In the genomic region with DNA sequence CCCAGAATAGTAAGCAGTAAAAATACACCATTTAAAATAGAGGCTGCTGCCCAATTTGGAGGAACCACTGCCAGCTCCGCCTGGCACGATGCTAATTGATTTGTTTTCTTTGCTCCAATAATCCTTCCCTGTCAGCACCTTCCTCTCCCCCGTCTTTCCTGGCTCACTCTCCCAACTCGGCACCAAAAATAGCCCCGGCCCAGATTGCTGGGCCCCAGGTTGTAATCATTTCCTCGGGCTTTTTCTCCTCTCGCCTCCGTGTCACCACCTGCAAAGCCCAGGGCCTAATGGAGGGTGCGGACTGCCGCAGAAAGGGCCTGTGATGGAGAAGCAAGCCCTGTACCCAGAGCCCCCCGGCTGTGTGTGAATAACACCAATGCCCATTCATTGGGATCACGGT, we compare ENCODE assay signal across 21 cellular contexts.
A peak's percentile ranks its signal among the peaks of the same experiment; 100 is the strongest.
DNase-seq lines count a peak whose midpoint lies in the region; ATAC-seq, FAIRE-seq and TF ChIP-seq lines count a peak whose summit lies in the region.
"Had no signal": no experiment of that assay in that cellular context is flagged by ENCODE, and none has a peak within 500 bp of the region (broad histone marks: within the 10 kb centered on the region; RNA-seq: fewer than 3 reads in every experiment).

No MANE protein-coding gene starts in this region.

- no peak for TF ChIP-seq CTCF in astrocyte (IDR thresholded peaks at IDR 0.05; ENCODE audit: insufficient read depth, low read depth, low read length)

- peaks cover 41% of the 10 kb centered on the region for H3K4me1 ChIP-seq in astrocyte (ENCODE audit: insufficient read depth, low read length)

- H3K9ac ChIP-seq in astrocyte (ENCODE audit: low read length) = no peak overlapping the region

- H3K27ac Mint-ChIP-seq in astrocyte (ENCODE audit: unreplicated experiment) (no peak overlapping the region), immature natural killer cell (peak overlapping the region in 1 of 6 donors; percentile 43)

- H3K27me3 ChIP-seq in astrocyte (ENCODE audit: insufficient read depth, low read length) = no peaks in the 10 kb centered on the region
- H3K27me3 ChIP-seq: MG63 had no signal

- in situ Hi-C loops in G401 (cut with HindIII; ENCODE audit: low sequenced_read_pairs) = no loop called here

- H3K4me1 Mint-ChIP-seq in astrocyte (ENCODE audit: low read depth, unreplicated experiment) = peaks cover 19% of the 10 kb centered on the region
- H3K4me1 Mint-ChIP-seq in immature natural killer cell = peaks cover 28 to 30% of the 10 kb centered on the region in 2 donors

- H3K36me3 ChIP-seq in astrocyte (ENCODE audit: insufficient read depth, low read length) = no peaks in the 10 kb centered on the region
- H3K36me3 ChIP-seq: MG63 had no signal

- no peak for FAIRE-seq in astrocyte (lab: Jason Lieb, UNC)
- no peak for FAIRE-seq in HTR-8/SVneo (lab: Jason Lieb, UNC)
- FAIRE-seq: HepG2, K562 had no signal

- H3K27ac ChIP-seq in astrocyte (ENCODE audit: low read depth, low read length) = no peak overlapping the region
- H3K27ac ChIP-seq: C4-2B, SK-N-MC had no signal

- H3K36me3 Mint-ChIP-seq in astrocyte (ENCODE audit: low read depth, unreplicated experiment) (no peaks in the 10 kb centered on the region), immature natural killer cell (no peaks in the 10 kb centered on the region)

- H3K4me3 Mint-ChIP-seq in astrocyte (ENCODE audit: unreplicated experiment) (no peak overlapping the region), immature natural killer cell (no peak overlapping the region)

- intact Hi-C loops in left cardiac atrium (cut with DNase I) = no loop called here

- H3K27me3 Mint-ChIP-seq in astrocyte (ENCODE audit: low read depth, unreplicated experiment) (peaks cover 44% of the 10 kb centered on the region), immature natural killer cell (ENCODE audit: low read depth in 3 of 3) (peaks cover 3 to 11% (median 8%) of the 10 kb centered on the region in 3 donors)

- H3K9me3 Mint-ChIP-seq in astrocyte (ENCODE audit: unreplicated experiment) = peaks cover 9% of the 10 kb centered on the region
- H3K9me3 Mint-ChIP-seq in immature natural killer cell = peaks cover 0 to 5% (median 0%) of the 10 kb centered on the region in 6 donors

- DNase-seq in NCI-H2171 treated with DMSO at 0.1 percent for 48 hours (lab: John Stamatoyannopoulos, UW) (peak; percentile 0), NCI-H2171 (lab: John Stamatoyannopoulos, UW) (no peak), G401 (ENCODE audit: low spot score) (peak; percentile 97), astrocyte (ENCODE audit: low read depth) (no peak), left cardiac atrium (no peak), HTR-8/SVneo (ENCODE audit: insufficient read length, low spot score) (no peak), NCI-H1417 (lab: John Stamatoyannopoulos, UW) (no peak), immature natural killer cell (no peak)
- DNase-seq: EL, MG63, NCI-H1417 treated with DMSO at 0.1 percent for 48 hours, NCI-H2029, NCI-H345, NCI-H526, PC-3, SHP77 treated with DMSO at 0.1 percent for 48 hours, SW 1271 had no signal

- H3K4me2 ChIP-seq in astrocyte (ENCODE audit: low read length) = peak overlapping the region; percentile 85

- no peaks in the 10 kb centered on the region for H3K9me3 ChIP-seq in astrocyte (ENCODE audit: insufficient read depth, low read depth, low read length)
- H3K9me3 ChIP-seq: MG63 had no signal

- ATAC-seq in left cardiac atrium = peak; percentile 24 to 59
- ATAC-seq: HepG2, K562, PC-3 had no signal

- no peak overlapping the region for H3K4me3 ChIP-seq in astrocyte (ENCODE audit: insufficient read depth, low read depth, low read length)
- H3K4me3 ChIP-seq: K562, MG63, SK-N-MC had no signal

- H4K20me1 ChIP-seq in astrocyte (ENCODE audit: insufficient read depth, low read length) = no peaks in the 10 kb centered on the region

- no peaks in the 10 kb centered on the region for H3K79me2 ChIP-seq in astrocyte (ENCODE audit: insufficient read depth, low read length)

- H2AFZ ChIP-seq in astrocyte (ENCODE audit: low read depth, low read length) = no peak overlapping the region

Comparison
In these comparisons a context has a peak if more than half of its experiments do, and no peak if none do; other contexts are left out.
1. DNase-seq: peak in NCI-H2171 treated with DMSO at 0.1 percent for 48 hours (single experiment) and G401 (single experiment); none in NCI-H2171 (single experiment), astrocyte (single experiment), left cardiac atrium (single experiment), HTR-8/SVneo (single experiment), NCI-H1417 (0 of 3) and immature natural killer cell (0 of 3).